ENCODE assay signal across 1 cellular context in the genomic region with DNA sequence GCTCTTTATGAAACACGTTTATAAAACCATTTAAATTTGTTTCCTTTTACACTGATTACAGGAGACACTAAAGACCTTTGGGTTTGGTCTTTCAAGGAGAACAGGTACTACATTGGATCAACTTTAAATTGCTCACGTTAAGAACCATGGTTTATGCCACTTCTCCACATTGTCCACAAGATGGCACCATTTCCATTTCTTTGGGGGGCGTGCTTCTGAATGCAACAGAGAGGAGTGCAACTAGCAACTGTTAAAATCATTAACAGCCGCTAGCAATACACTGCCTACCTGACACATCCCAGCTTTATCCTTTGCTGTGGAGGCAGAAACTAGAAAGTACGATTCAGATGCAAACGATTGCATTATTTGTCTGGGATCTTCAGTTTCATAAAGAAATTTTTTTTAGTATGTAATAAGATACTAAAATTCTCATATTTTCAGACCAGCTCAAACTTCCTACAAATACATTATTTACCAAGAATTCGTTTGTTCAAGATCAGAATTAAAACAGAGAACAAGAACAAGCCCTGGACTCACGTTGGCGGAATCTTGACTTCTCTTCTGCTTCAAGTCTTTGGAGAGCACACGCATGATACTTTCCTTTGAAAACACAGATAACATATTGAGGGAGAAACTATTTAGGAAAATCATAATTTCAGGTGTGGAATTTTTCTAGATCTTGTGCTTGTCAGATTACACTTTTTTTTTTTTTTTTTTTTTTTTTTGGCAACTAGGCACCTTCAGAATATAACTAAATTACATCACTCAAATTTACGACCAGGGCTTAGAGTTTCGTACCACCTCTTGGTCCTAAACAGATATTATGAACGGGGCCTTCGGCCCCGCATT.
A peak's percentile ranks its signal among the peaks of the same experiment; 100 is the strongest.
TF ChIP-seq lines count a peak whose summit lies in the region.

No MANE protein-coding gene starts in this region.

TF ChIP-seq in GM12878, 131 proteins besides CTCF, POLR2A, EP300 and RAD21:
- peak; percentile 80 for TF ChIP-seq SMC3 (IDR thresholded peaks at IDR 0.05; ENCODE audit: borderline replicate concordance, low read length)
- TF ChIP-seq RELA (IDR thresholded peaks at IDR 0.05; ENCODE audit: borderline replicate concordance, partially characterized antibody) = no peak
- 0 out of 3 replicates have a peak, but pooled peaks have one; percentile 38 for TF ChIP-seq POU2F2 (IDR thresholded peaks at IDR 0.05; ENCODE audit: borderline replicate concordance, low read depth, low read length)
- peak; percentile 92 for TF ChIP-seq SMARCA5 (IDR thresholded peaks at IDR 0.05)
- TF ChIP-seq ZSCAN29 (IDR thresholded peaks at IDR 0.05) = no peak
- TF ChIP-seq, protein P1, sequence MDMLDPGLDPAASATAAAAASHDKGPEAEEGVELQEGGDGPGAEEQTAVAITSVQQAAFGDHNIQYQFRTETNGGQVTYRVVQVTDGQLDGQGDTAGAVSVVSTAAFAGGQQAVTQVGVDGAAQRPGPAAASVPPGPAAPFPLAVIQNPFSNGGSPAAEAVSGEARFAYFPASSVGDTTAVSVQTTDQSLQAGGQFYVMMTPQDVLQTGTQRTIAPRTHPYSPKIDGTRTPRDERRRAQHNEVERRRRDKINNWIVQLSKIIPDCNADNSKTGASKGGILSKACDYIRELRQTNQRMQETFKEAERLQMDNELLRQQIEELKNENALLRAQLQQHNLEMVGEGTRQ (IDR thresholded peaks at IDR 0.05; ENCODE audit: borderline replicate concordance, low read depth, low read length) = no peak
- TF ChIP-seq BHLHE40 (IDR thresholded peaks at IDR 0.05; ENCODE audit: borderline replicate concordance in 1 of 2, low read depth in 2 of 2, low read length in 1 of 2) = peak; percentile 23 to 40; a peak in 1 of 4 replicates
- TF ChIP-seq, protein P2, sequence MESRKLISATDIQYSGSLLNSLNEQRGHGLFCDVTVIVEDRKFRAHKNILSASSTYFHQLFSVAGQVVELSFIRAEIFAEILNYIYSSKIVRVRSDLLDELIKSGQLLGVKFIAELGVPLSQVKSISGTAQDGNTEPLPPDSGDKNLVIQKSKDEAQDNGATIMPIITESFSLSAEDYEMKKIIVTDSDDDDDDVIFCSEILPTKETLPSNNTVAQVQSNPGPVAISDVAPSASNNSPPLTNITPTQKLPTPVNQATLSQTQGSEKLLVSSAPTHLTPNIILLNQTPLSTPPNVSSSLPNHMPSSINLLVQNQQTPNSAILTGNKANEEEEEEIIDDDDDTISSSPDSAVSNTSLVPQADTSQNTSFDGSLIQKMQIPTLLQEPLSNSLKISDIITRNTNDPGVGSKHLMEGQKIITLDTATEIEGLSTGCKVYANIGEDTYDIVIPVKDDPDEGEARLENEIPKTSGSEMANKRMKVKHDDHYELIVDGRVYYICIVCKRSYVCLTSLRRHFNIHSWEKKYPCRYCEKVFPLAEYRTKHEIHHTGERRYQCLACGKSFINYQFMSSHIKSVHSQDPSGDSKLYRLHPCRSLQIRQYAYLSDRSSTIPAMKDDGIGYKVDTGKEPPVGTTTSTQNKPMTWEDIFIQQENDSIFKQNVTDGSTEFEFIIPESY (IDR thresholded peaks at IDR 0.05) = no peak
- no peak for TF ChIP-seq POLR2AphosphoS5 (IDR thresholded peaks at IDR 0.05; ENCODE audit: low read length)
- peak; percentile 16 for TF ChIP-seq SKIL (IDR thresholded peaks at IDR 0.05; ENCODE audit: low read depth, poor library complexity, severe bottlenecking)
- no peak for TF ChIP-seq IRF5 (IDR thresholded peaks at IDR 0.05; ENCODE audit: borderline replicate concordance)
- no peak for TF ChIP-seq NFYA (IDR thresholded peaks at IDR 0.05; ENCODE audit: borderline replicate concordance, low read depth, low read length)
- TF ChIP-seq HDAC6 (IDR thresholded peaks at IDR 0.05; ENCODE audit: unreplicated experiment) = no peak
- TF ChIP-seq BMI1 (IDR thresholded peaks at IDR 0.05; ENCODE audit: borderline replicate concordance) = peak; percentile 51; the same call in 1 of the 2 replicates
- no peak for TF ChIP-seq PRDM15 (CRISPR knock-in tag; IDR thresholded peaks at IDR 0.05)
- TF ChIP-seq ZBED1 (IDR thresholded peaks at IDR 0.05; ENCODE audit: borderline replicate concordance) = no peak
